13 cellular contexts compared by ENCODE assay signal in the genomic region with DNA sequence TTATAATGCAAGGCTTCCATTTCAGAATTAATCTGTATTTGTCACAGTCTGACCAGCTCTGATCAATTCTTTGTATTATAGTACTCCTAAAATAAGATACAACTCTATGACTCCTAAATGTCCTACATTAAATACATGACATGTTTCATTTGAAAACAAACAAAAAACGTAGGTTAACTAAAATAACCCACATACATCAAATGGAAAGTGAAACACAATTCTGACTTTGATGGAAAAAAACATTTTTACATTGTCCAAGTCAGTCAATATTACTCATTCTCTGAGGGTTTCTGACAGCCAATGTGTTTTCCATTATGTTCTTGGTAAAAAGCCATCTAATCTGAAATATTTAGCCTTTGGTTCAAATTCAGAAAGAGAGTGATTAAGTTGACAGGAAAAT. TPM values are rescaled to one million over a fixed set of nuclear protein-coding genes. Genes with fewer than 3 reads are reported as not detected.
DNase-seq lines count a peak whose midpoint lies in the region; ATAC-seq and TF ChIP-seq lines count a peak whose summit lies in the region.
"Had no signal": no experiment of that assay in that cellular context is flagged by ENCODE, and none has a peak within 500 bp of the region (broad histone marks: within the 10 kb centered on the region; RNA-seq: fewer than 3 reads in every experiment).

No MANE protein-coding gene starts in this region.

- H3K27me3 Mint-ChIP-seq in activated CD4-positive, alpha-beta T cell treated with anti-CD3 and anti-CD28 coated beads, Interleukin-2, amount 10 ng/mL, durations not matched to agents 7 days and 5 days, result no peaks in the 10 kb centered on the region
- H3K27me3 Mint-ChIP-seq in activated T-helper 2 cell treated with anti-CD3 and anti-CD28 coated beads, Interferon-gamma antibody, Interleukin-2, Interleukin-4, amounts not matched to agents 10 μg/mL and 5 μg/mL and 100 μg/mL, durations not matched to agents 14 hours and 24 hours and 36 hours (ENCODE audit: low read depth), result no peaks in the 10 kb centered on the region

- ATAC-seq in HG02973 (IDR thresholded peaks at IDR 0.05; ENCODE audit: unreplicated experiment) (peak; percentile 54), HG03196 (IDR thresholded peaks at IDR 0.05; ENCODE audit: unreplicated experiment) (no peak), HG03457 (IDR thresholded peaks at IDR 0.05; ENCODE audit: unreplicated experiment) (no peak)
- peak; percentile 92 for ATAC-seq in stimulated activated effector memory CD8-positive, alpha-beta T cell treated with anti-CD3 and anti-CD28 coated beads, Interleukin-12 subunit alpha, Interleukin-12 subunit beta, amount 100 ng/mL, for 72 hours
- ATAC-seq: heart right ventricle had no signal

- H4K20me1 ChIP-seq in PC-9 (ENCODE audit: insufficient read depth), result peaks cover 89% of the 10 kb centered on the region

- H3F3A ChIP-seq in PC-9 (ENCODE audit: insufficient read depth, low read depth), result peaks cover 29% of the 10 kb centered on the region; the same call in 1 of the 2 replicates

- no peaks in the 10 kb centered on the region for H3K9me3 ChIP-seq in PC-9 (ENCODE audit: insufficient read depth, low read depth)
- H3K9me3 ChIP-seq: colonic mucosa, heart right ventricle, right atrium auricular region had no signal

- no peak overlapping the region for H2AFZ ChIP-seq in PC-9

- H3K4me2 ChIP-seq in PC-9, result no peak overlapping the region

- intact Hi-C loops in activated T-helper 2 cell treated with anti-CD3 and anti-CD28 coated beads, Interferon-gamma antibody, Interleukin-2, Interleukin-4, amounts not matched to agents 10 μg/mL and 5 μg/mL and 100 μg/mL, durations not matched to agents 14 hours and 24 hours and 36 hours (cut with micrococcal nuclease), result loop anchor here (1.0 to 5.0 kb wide), 6 partner anchors 11 to 198 kb away; a partner anchor contains a TSS
- intact Hi-C loops in PC-9 (cut with micrococcal nuclease; ENCODE audit: unreplicated experiment), result no loop called here

- no TSS peak for BruUV-seq in PC-9 (replicated peaks; lab: Mats Ljungman, UMichigan)

- POLR2A ChIA-PET in activated CD4-positive, alpha-beta T cell treated with anti-CD3 and anti-CD28 coated beads, Interleukin-2, amount 10 ng/mL, durations not matched to agents 7 days and 5 days (lab: Charles Lee), result no interaction called here
- POLR2A ChIA-PET in PC-9 (lab: Charles Lee; ENCODE audit: unreplicated experiment), result interaction anchor here (0.5 kb wide), 1 partner anchor 180 kb away, joined by 7 read pairs; no protein-coding TSS in a partner anchor

- peak overlapping the region; percentile 86 for H3K27ac Mint-ChIP-seq in activated CD4-positive, alpha-beta T cell treated with anti-CD3 and anti-CD28 coated beads, Interleukin-2, amount 10 ng/mL, durations not matched to agents 7 days and 5 days
- H3K27ac Mint-ChIP-seq in activated T-helper 2 cell treated with anti-CD3 and anti-CD28 coated beads, Interferon-gamma antibody, Interleukin-2, Interleukin-4, amounts not matched to agents 10 μg/mL and 5 μg/mL and 100 μg/mL, durations not matched to agents 14 hours and 24 hours and 36 hours, result peak overlapping the region; percentile 91
- peak overlapping the region; percentile 92 for H3K27ac Mint-ChIP-seq in stimulated activated effector memory CD8-positive, alpha-beta T cell treated with anti-CD3 and anti-CD28 coated beads, Interleukin-12 subunit alpha, Interleukin-12 subunit beta, amount 100 ng/mL, for 72 hours
- H3K27ac Mint-ChIP-seq: mesothelial cell of epicardium had no signal

- CTCF ChIA-PET in activated CD4-positive, alpha-beta T cell treated with anti-CD3 and anti-CD28 coated beads, Interleukin-2, amount 10 ng/mL, durations not matched to agents 7 days and 5 days (lab: Charles Lee), result interaction anchor here (1.0 kb wide), 1 partner anchor 184 kb away, joined by 3 read pairs; a partner anchor contains a TSS
- CTCF ChIA-PET in PC-9 (lab: Charles Lee), result no interaction called here

- DNase-seq in activated CD4-positive, alpha-beta T cell treated with anti-CD3 and anti-CD28 coated beads, Interleukin-2, amount 10 ng/mL, durations not matched to agents 7 days and 5 days, result no peak
- DNase-seq in activated CD4-positive, alpha-beta T cell treated with anti-CD3 and anti-CD28 coated beads, Interleukin-2, amount 50 U/mL, for 48 hours, result no peak
- DNase-seq in activated T-helper 2 cell treated with anti-CD3 and anti-CD28 coated beads, Interferon-gamma antibody, Interleukin-2, Interleukin-4, amounts not matched to agents 10 μg/mL and 5 μg/mL and 100 μg/mL, durations not matched to agents 14 hours and 24 hours and 36 hours (ENCODE audit: low spot score), result no peak
- DNase-seq in stimulated activated effector memory CD8-positive, alpha-beta T cell treated with anti-CD3 and anti-CD28 coated beads, Interleukin-12 subunit alpha, Interleukin-12 subunit beta, amount 100 ng/mL, for 72 hours (ENCODE audit: low spot score in 2 of 2), result no peak
- no peak for DNase-seq in PC-9
- DNase-seq: colonic mucosa, heart right ventricle, NCI-H524 treated with DMSO at 0.1 percent for 48 hours had no signal

- H3K79me2 ChIP-seq in PC-9 (ENCODE audit: low read depth), result peaks cover 99% of the 10 kb centered on the region

- H3K9me3 Mint-ChIP-seq in activated CD4-positive, alpha-beta T cell treated with anti-CD3 and anti-CD28 coated beads, Interleukin-2, amount 10 ng/mL, durations not matched to agents 7 days and 5 days, result no peaks in the 10 kb centered on the region
- no peaks in the 10 kb centered on the region for H3K9me3 Mint-ChIP-seq in activated T-helper 2 cell treated with anti-CD3 and anti-CD28 coated beads, Interferon-gamma antibody, Interleukin-2, Interleukin-4, amounts not matched to agents 10 μg/mL and 5 μg/mL and 100 μg/mL, durations not matched to agents 14 hours and 24 hours and 36 hours
- H3K9me3 Mint-ChIP-seq in stimulated activated effector memory CD8-positive, alpha-beta T cell treated with anti-CD3 and anti-CD28 coated beads, Interleukin-12 subunit alpha, Interleukin-12 subunit beta, amount 100 ng/mL, for 72 hours, result no peaks in the 10 kb centered on the region
- H3K9me3 Mint-ChIP-seq: mesothelial cell of epicardium had no signal

- H3K4me1 ChIP-seq in PC-9 (replicated peaks; ENCODE audit: insufficient read depth), result peaks cover 18% of the 10 kb centered on the region

- no peak overlapping the region for H3K4me3 ChIP-seq in PC-9
- H3K4me3 ChIP-seq: colonic mucosa, heart right ventricle, right atrium auricular region had no signal

- H3K4me3 Mint-ChIP-seq in activated CD4-positive, alpha-beta T cell treated with anti-CD3 and anti-CD28 coated beads, Interleukin-2, amount 10 ng/mL, durations not matched to agents 7 days and 5 days, result peak overlapping the region; percentile 37
- H3K4me3 Mint-ChIP-seq in activated T-helper 2 cell treated with anti-CD3 and anti-CD28 coated beads, Interferon-gamma antibody, Interleukin-2, Interleukin-4, amounts not matched to agents 10 μg/mL and 5 μg/mL and 100 μg/mL, durations not matched to agents 14 hours and 24 hours and 36 hours (ENCODE audit: low read depth), result peak overlapping the region; percentile 52
- peak overlapping the region; percentile 50 for H3K4me3 Mint-ChIP-seq in stimulated activated effector memory CD8-positive, alpha-beta T cell treated with anti-CD3 and anti-CD28 coated beads, Interleukin-12 subunit alpha, Interleukin-12 subunit beta, amount 100 ng/mL, for 72 hours
- H3K4me3 Mint-ChIP-seq: mesothelial cell of epicardium had no signal

- peaks cover 68% of the 10 kb centered on the region for H3K4me1 Mint-ChIP-seq in activated CD4-positive, alpha-beta T cell treated with anti-CD3 and anti-CD28 coated beads, Interleukin-2, amount 10 ng/mL, durations not matched to agents 7 days and 5 days
- peaks cover 82% of the 10 kb centered on the region for H3K4me1 Mint-ChIP-seq in activated T-helper 2 cell treated with anti-CD3 and anti-CD28 coated beads, Interferon-gamma antibody, Interleukin-2, Interleukin-4, amounts not matched to agents 10 μg/mL and 5 μg/mL and 100 μg/mL, durations not matched to agents 14 hours and 24 hours and 36 hours (ENCODE audit: low read depth)
- peaks cover 68% of the 10 kb centered on the region for H3K4me1 Mint-ChIP-seq in stimulated activated effector memory CD8-positive, alpha-beta T cell treated with anti-CD3 and anti-CD28 coated beads, Interleukin-12 subunit alpha, Interleukin-12 subunit beta, amount 100 ng/mL, for 72 hours

- no peaks in the 10 kb centered on the region for H3K9me2 ChIP-seq in PC-9 (ENCODE audit: insufficient read depth)

- H3K36me3 ChIP-seq in PC-9 (ENCODE audit: low read depth), result peaks cover 67% of the 10 kb centered on the region
- H3K36me3 ChIP-seq: colonic mucosa, right atrium auricular region had no signal

- no peaks in the 10 kb centered on the region for H3K27me3 ChIP-seq in PC-9 (ENCODE audit: insufficient read depth, low read depth)
- H3K27me3 ChIP-seq: colonic mucosa, heart right ventricle, right atrium auricular region had no signal

- peaks cover 36% of the 10 kb centered on the region for H3K36me3 Mint-ChIP-seq in activated CD4-positive, alpha-beta T cell treated with anti-CD3 and anti-CD28 coated beads, Interleukin-2, amount 10 ng/mL, durations not matched to agents 7 days and 5 days (ENCODE audit: low read depth)
- peaks cover 83% of the 10 kb centered on the region for H3K36me3 Mint-ChIP-seq in activated T-helper 2 cell treated with anti-CD3 and anti-CD28 coated beads, Interferon-gamma antibody, Interleukin-2, Interleukin-4, amounts not matched to agents 10 μg/mL and 5 μg/mL and 100 μg/mL, durations not matched to agents 14 hours and 24 hours and 36 hours (ENCODE audit: low read depth)
- peaks cover 100% of the 10 kb centered on the region for H3K36me3 Mint-ChIP-seq in stimulated activated effector memory CD8-positive, alpha-beta T cell treated with anti-CD3 and anti-CD28 coated beads, Interleukin-12 subunit alpha, Interleukin-12 subunit beta, amount 100 ng/mL, for 72 hours

- no peak overlapping the region for H3K27ac ChIP-seq in PC-9
- H3K27ac ChIP-seq: colonic mucosa, heart right ventricle, right atrium auricular region had no signal

- no peak for TF ChIP-seq CTCF in PC-9 (conservative IDR thresholded peaks at IDR 0.05)

RNA-seq across cellular contexts. Expression of a gene that starts 8.7 kb away (rescaled TPM):
- total RNA-seq in activated CD4-positive, alpha-beta T cell treated with anti-CD3 and anti-CD28 coated beads, Interleukin-2, amount 10 ng/mL, durations not matched to agents 7 days and 5 days, result 10 to 100 TPM; 54.3 to 57.5 TPM
- 232 and 233 TPM in 2 replicates for total RNA-seq in activated T-helper 2 cell treated with anti-CD3 and anti-CD28 coated beads, Interferon-gamma antibody, Interleukin-2, Interleukin-4, amounts not matched to agents 10 μg/mL and 5 μg/mL and 100 μg/mL, durations not matched to agents 14 hours and 24 hours and 36 hours
- total RNA-seq in PC-9 (2021), result 152 and 189 TPM in 2 replicates

Comparison
In these comparisons a context has a peak if more than half of its experiments do, and no peak if none do; other contexts are left out.
1. ATAC-seq: peak in HG02973 (single experiment) and stimulated activated effector memory CD8-positive, alpha-beta T cell treated with anti-CD3 and anti-CD28 coated beads, Interleukin-12 subunit alpha, Interleukin-12 subunit beta, amount 100 ng/mL, for 72 hours (single experiment); none in HG03196 (single experiment) and HG03457 (single experiment).
2. Peak in every context shown above with its lines, with median percentiles within 50 percentile points of each other: H3K27ac Mint-ChIP-seq and H3K4me3 Mint-ChIP-seq.